ENCODE assay signal across 8 cellular contexts in the genomic region with DNA sequence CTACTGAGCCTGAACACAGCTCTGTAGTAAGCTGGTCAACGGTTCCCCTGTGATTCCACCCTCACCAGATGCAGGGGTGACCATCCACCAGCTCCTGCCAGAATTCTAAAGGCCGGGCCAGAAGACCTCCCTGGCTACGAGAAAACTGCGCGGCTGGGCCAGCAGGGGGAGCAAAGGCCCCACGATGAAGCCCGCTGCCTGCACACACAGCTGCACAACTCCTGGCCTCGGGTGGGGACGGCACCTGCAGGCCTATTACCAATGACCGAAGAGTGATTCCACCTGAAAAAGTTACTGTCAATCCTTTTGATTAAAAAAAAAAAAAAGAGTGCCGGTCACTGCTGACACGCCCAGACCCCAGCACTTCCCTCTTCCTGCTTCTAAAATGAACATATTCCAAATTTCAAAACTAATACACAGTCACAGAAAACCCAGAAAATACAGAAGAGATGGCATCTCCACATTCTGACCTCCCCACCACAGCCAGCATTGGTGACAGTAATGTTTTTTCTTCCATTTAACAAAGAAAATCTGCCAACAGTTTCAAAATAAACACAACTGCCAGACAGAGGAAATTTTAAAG. TPM values are rescaled to one million over a fixed set of nuclear protein-coding genes. Genes with fewer than 3 reads are reported as not detected.
DNase-seq lines count a peak whose midpoint lies in the region; ATAC-seq and TF ChIP-seq lines count a peak whose summit lies in the region.

No MANE protein-coding gene starts in this region.

- H3K36me3 Mint-ChIP-seq in T-cell = peaks cover 14% of the 10 kb centered on the region

- TF ChIP-seq EP300 in sigmoid colon (IDR thresholded peaks at IDR 0.05) = no peak

- H3K9me3 Mint-ChIP-seq in T-cell = no peaks in the 10 kb centered on the region

- peak; percentile 58 to 82 (median 77) for ATAC-seq in T-cell (replicated peaks in 1 of 4)
- peak; percentile 91 for ATAC-seq in left ventricle myocardium superior
- no peak for ATAC-seq in HG03469 (IDR thresholded peaks at IDR 0.05; ENCODE audit: unreplicated experiment)

- H3K4me1 Mint-ChIP-seq in T-cell = peaks cover 6 to 10% (median 7%) of the 10 kb centered on the region in 3 donors

- peaks cover 0 to 9% of the 10 kb centered on the region in 2 donors for H3K4me1 ChIP-seq in adrenal gland (replicated peaks in 1 of 2)
- peaks cover 0 to 8% (median 3%) of the 10 kb centered on the region in 4 donors for H3K4me1 ChIP-seq in sigmoid colon

- H3K27ac ChIP-seq in adrenal gland (peak overlapping the region in 3 of 5 donors; percentile 20 to 67 (median 40)), sigmoid colon (no peak overlapping the region)

- H3K9me3 ChIP-seq in adrenal gland (replicated peaks in 1 of 3) (no peaks in the 10 kb centered on the region), sigmoid colon (no peaks in the 10 kb centered on the region)

- TF ChIP-seq POLR2A in adrenal gland (IDR thresholded peaks at IDR 0.05) (no peak), sigmoid colon (IDR thresholded peaks at IDR 0.05) (no peak)

- peak overlapping the region in 1 of 2 donors; percentile 30 for H3K27ac Mint-ChIP-seq in T-cell

- H3K27me3 ChIP-seq in adrenal gland = no peaks in the 10 kb centered on the region
- H3K27me3 ChIP-seq in sigmoid colon = no peaks in the 10 kb centered on the region

- peaks cover 0 to 11% of the 10 kb centered on the region in 2 donors for H3K36me3 ChIP-seq in adrenal gland (replicated peaks in 1 of 2)
- peaks cover 0 to 32% (median 10%) of the 10 kb centered on the region in 4 donors for H3K36me3 ChIP-seq in sigmoid colon

- H3K4me3 ChIP-seq in adrenal gland = no peak overlapping the region
- no peak overlapping the region for H3K4me3 ChIP-seq in sigmoid colon

- CTCF ChIA-PET in T-cell (lab: Charles Lee) = interaction anchor here (0.5 to 2.8 kb wide), 8 partner anchors 25 to 534 kb away, joined by 4 to 37 read pairs (median 6); no protein-coding TSS in a partner anchor

- 12 to 17% (median 13%) methylated on average over 10 to 12 of the region's 12 CpGs for WGBS in adrenal gland, 4 donors
- WGBS in sigmoid colon, 2 donors = 12 to 23% methylated on average over 12 of the region's 12 CpGs

- TF ChIP-seq CTCF in adrenal gland (IDR thresholded peaks at IDR 0.05) = peak; percentile 54 to 84 (median 76)
- peak in 3 of 4 experiments; percentile 51 to 80 (median 74) for TF ChIP-seq CTCF in sigmoid colon (IDR thresholded peaks at IDR 0.05)

- no peaks in the 10 kb centered on the region for H3K27me3 Mint-ChIP-seq in T-cell

- intact Hi-C loops in adrenal gland (cut with DNase I) = loop anchor here (5.0 to 10.0 kb wide), 3 partner anchors 58 to 301 kb away; a partner anchor contains a TSS
- intact Hi-C loops in left ventricle myocardium superior (cut with micrococcal nuclease) = loop anchor here (2.0 kb wide), 1 partner anchor 300 kb away; no protein-coding TSS in a partner anchor
- intact Hi-C loops in sigmoid colon (cut with DNase I) = loop anchor here (1.0 kb wide), 2 partner anchors 204 to 301 kb away; no protein-coding TSS in a partner anchor

- H3K4me3 Mint-ChIP-seq in T-cell = no peak overlapping the region

- DNase-seq in NCI-H82 (lab: John Stamatoyannopoulos, UW) = peak; percentile 66
- DNase-seq in NCI-H82 treated with DMSO at 0.1 percent for 48 hours (lab: John Stamatoyannopoulos, UW; ENCODE audit: unreplicated experiment) = no peak
- peak; percentile 90 for DNase-seq in HuH-7 (ENCODE audit: low spot score)
- DNase-seq in T-cell = peak in 31 of 34 experiments; percentile 31 to 66 (median 49)
- DNase-seq in adrenal gland = peak; percentile 62 to 81 (median 74)
- DNase-seq in left ventricle myocardium superior = peak; percentile 76
- DNase-seq in sigmoid colon = peak; percentile 82

- POLR2A ChIA-PET in T-cell (lab: Charles Lee) = interaction anchor here in 1 of 2 donors (0.7 kb wide), 1 partner anchor 192 kb away, joined by 3 read pairs; no protein-coding TSS in a partner anchor

RNA-seq across cellular contexts. Expression of a gene that starts 49.8 kb away (rescaled TPM):
- total RNA-seq in T-cell = 1 to 10 TPM in 2 of 5 donors, under 1 TPM in 3; 0.30 to 2.1 (median 0.63) TPM
- under 1 TPM in 4 of 8 donors, not detected in 4; 0.07 to 0.18 (median 0.15) TPM for total RNA-seq in adrenal gland
- polyA plus RNA-seq in adrenal gland = under 1 TPM; 0.04 to 0.16 (median 0.07) TPM
- total RNA-seq in left ventricle myocardium superior = 0.17 TPM
- under 1 TPM; under 0.01 to 0.54 (median 0.30) TPM for total RNA-seq in sigmoid colon
- 1 to 10 TPM; 4.0 to 7.8 (median 6.9) TPM for polyA plus RNA-seq in sigmoid colon

Comparison
In these comparisons a context has a peak if more than half of its experiments do, and no peak if none do; other contexts are left out.
1. H3K27ac ChIP-seq: peak in adrenal gland (3 of 5); none in sigmoid colon (0 of 4).